In genomic region chr7:46589282-46589681, GRCh38 we compare ENCODE assay signal across 32 cellular contexts.
"Had no signal": no experiment of that assay in that cellular context is flagged by ENCODE, and none has a peak within 500 bp of the region (broad histone marks: within the 10 kb centered on the region; RNA-seq: fewer than 3 reads in every experiment).

No MANE protein-coding gene starts in this region.

- H3K36me3 ChIP-seq: cardiac muscle cell, colonic mucosa, heart right ventricle, left lung, lower lobe of right lung, neutrophil, suprapubic skin, tibial artery, upper lobe of right lung, WERI-Rb-1 had no signal

- FAIRE-seq: islet of Langerhans, TTC549 had no signal

- H3K36me3 Mint-ChIP-seq: activated naive CD8-positive, alpha-beta T cell had no signal

- H3K4me3 ChIP-seq: body of pancreas, cardiac muscle cell, colonic mucosa, heart right ventricle, left lung, lower lobe of right lung, mucosa of descending colon, suprapubic skin, tibial artery, upper lobe of right lung had no signal

- H3K27me3 ChIP-seq: body of pancreas, cardiac muscle cell, colonic mucosa, foreskin keratinocyte, heart right ventricle, left lung, neutrophil, suprapubic skin, tibial artery, upper lobe of right lung had no signal

- H3K27me3 Mint-ChIP-seq: activated naive CD8-positive, alpha-beta T cell; effector memory CD8-positive, alpha-beta T cell; natural killer cell treated with Interleukin-12 subunit alpha and Interleukin-12 subunit beta and Interleukin-15 and Interleukin-18, amount 100 ng/mL, for 72 hours; progenitor cell of endocrine pancreas had no signal

- DNase-seq: activated CD4-positive, alpha-beta T cell treated with anti-CD3 and anti-CD28 coated beads for 48 hours; activated CD4-positive, alpha-beta T cell treated with anti-CD3 and anti-CD28 coated beads, Interleukin-2, amount 50 U/mL, for 48 hours; activated CD8-positive, alpha-beta memory T cell treated with anti-CD3 and anti-CD28 coated beads for 24 hours; activated effector memory CD4-positive, alpha-beta T cell treated with Interleukin-2 at 50 U/mL for 16 hours; activated naive CD4-positive, alpha-beta T cell treated with Interleukin-2 at 50 U/mL for 16 hours; aorta; body of pancreas; cerebellar nuclear complex; colonic mucosa; effector memory CD8-positive, alpha-beta T cell; foreskin keratinocyte; heart right ventricle; left lung; lower lobe of right lung; mesendoderm; mucosa of descending colon; stimulated activated CD4-positive, alpha-beta T cell treated with anti-CD3 and anti-CD28 coated beads, Interleukin-15, amount 100 ng/mL, for 24 hours; stimulated activated CD4-positive, alpha-beta T cell treated with anti-CD3 and anti-CD28 coated beads, Interleukin-2, amount 100 ng/mL, for 24 hours; stimulated activated naive CD4-positive, alpha-beta T cell; T-helper 9 cell; tibial artery; upper lobe of right lung; WERI-Rb-1 had no signal

- H3K4me1 ChIP-seq: body of pancreas, colonic mucosa, foreskin keratinocyte, heart right ventricle, left lung, lower lobe of right lung, tibial artery had no signal

- H3K4me3 Mint-ChIP-seq: activated naive CD8-positive, alpha-beta T cell; effector memory CD8-positive, alpha-beta T cell; natural killer cell treated with Interleukin-12 subunit alpha and Interleukin-12 subunit beta and Interleukin-15 and Interleukin-18, amount 100 ng/mL, for 72 hours; T-helper 1 cell treated with Interleukin-12 subunit alpha and Interleukin-12 subunit beta and Interleukin-4 antibody, amounts not matched to agents 30 μg/mL and 1 μg/mL, for 36 hours had no signal

- H3K9me3 ChIP-seq: body of pancreas, colonic mucosa, lower lobe of right lung, mucosa of descending colon, neutrophil, suprapubic skin, upper lobe of right lung had no signal

- H3K27ac Mint-ChIP-seq: activated naive CD8-positive, alpha-beta T cell; effector memory CD8-positive, alpha-beta T cell; natural killer cell treated with Interleukin-12 subunit alpha and Interleukin-12 subunit beta and Interleukin-15 and Interleukin-18, amount 100 ng/mL, for 72 hours; progenitor cell of endocrine pancreas; T-helper 1 cell treated with Interleukin-12 subunit alpha and Interleukin-12 subunit beta and Interleukin-4 antibody, amounts not matched to agents 30 μg/mL and 1 μg/mL, for 36 hours had no signal

- H3K27ac ChIP-seq: body of pancreas, cardiac muscle cell, colonic mucosa, foreskin keratinocyte, heart right ventricle, left lung, lower lobe of right lung, neutrophil, suprapubic skin, tibial artery, upper lobe of right lung, WERI-Rb-1 had no signal
